ENCODE assay signal across 8 cellular contexts in the genomic region with DNA sequence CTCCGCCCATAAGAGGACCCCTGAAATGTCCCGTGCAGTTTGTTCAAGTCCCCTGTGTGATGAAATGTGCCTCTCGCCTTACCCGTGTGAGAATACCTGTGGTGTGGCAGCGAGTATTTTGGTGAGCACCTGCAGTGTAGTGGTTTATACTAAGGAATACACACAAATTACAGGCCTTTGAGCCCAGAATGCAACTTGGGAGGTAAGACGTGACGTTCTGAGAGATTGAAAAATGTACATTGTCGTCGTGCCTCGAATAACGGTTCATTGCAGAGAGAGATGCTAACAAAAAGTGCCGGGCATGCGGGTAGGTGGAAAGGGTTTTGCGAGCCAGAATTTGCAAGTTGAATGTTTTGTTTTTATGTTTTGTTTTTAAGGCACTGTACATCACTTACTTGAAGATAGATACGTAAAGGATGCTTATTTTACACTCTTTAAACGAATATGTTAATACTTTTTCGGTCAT. TPM values are rescaled to one million over a fixed set of nuclear protein-coding genes. Genes with fewer than 3 reads are reported as not detected.
DNase-seq lines count a peak whose midpoint lies in the region; ATAC-seq and TF ChIP-seq lines count a peak whose summit lies in the region.

No MANE protein-coding gene starts in this region.

- intact Hi-C loops in psoas muscle (cut with DNase I): no loop called here

- TF ChIP-seq CTCF in H9 (conservative IDR thresholded peaks at IDR 0.05) (no peak), OCI-LY1 (IDR thresholded peaks at IDR 0.05; ENCODE audit: low read length) (no peak), epithelial cell of esophagus (IDR thresholded peaks at IDR 0.05; ENCODE audit: insufficient read depth, low read depth, low read length, missing control alignments) (no peak), psoas muscle (IDR thresholded peaks at IDR 0.05) (no peak)

- H3K23ac ChIP-seq in H9 (ENCODE audit: insufficient read length, low read depth, low read length): no peak overlapping the region

- H4K20me1 ChIP-seq in H9 (ENCODE audit: control insufficient read depth, insufficient read depth, insufficient read length) (no peaks in the 10 kb centered on the region), OCI-LY1 (ENCODE audit: insufficient read depth, low read length) (no peaks in the 10 kb centered on the region)

- H4K91ac ChIP-seq in H9 (ENCODE audit: insufficient read length, low read depth, low read length): no peak overlapping the region

- H2AK5ac ChIP-seq in H9 (ENCODE audit: insufficient read length, low read length): no peak overlapping the region

- no peak for DNase-seq in H9
- DNase-seq in epithelial cell of esophagus (ENCODE audit: low read depth): no peak
- DNase-seq in psoas muscle: no peak
- DNase-seq in NCI-H526 treated with DMSO at 0.1 percent for 48 hours (lab: John Stamatoyannopoulos, UW): no peak

- ATAC-seq in GM18499 (IDR thresholded peaks at IDR 0.05; ENCODE audit: insufficient read depth, unreplicated experiment): peak; percentile 12
- no peak for ATAC-seq in psoas muscle
- no peak for ATAC-seq in HG03108 (IDR thresholded peaks at IDR 0.05; ENCODE audit: unreplicated experiment)
- ATAC-seq in HG02970 (IDR thresholded peaks at IDR 0.05; ENCODE audit: low FRiP score, unreplicated experiment): no peak

- no peaks in the 10 kb centered on the region for H3K4me1 ChIP-seq in H9 (ENCODE audit: insufficient read depth, low read length)
- H3K4me1 ChIP-seq in OCI-LY1 (ENCODE audit: insufficient read depth, low read length, severe bottlenecking): peaks cover 36% of the 10 kb centered on the region
- H3K4me1 ChIP-seq in psoas muscle: no peaks in the 10 kb centered on the region

- H3F3A ChIP-seq in OCI-LY1 (ENCODE audit: insufficient read depth, low read length): no peaks in the 10 kb centered on the region; the same call in 1 of the 2 replicates

- H3K4me2 ChIP-seq in H9 (ENCODE audit: insufficient read depth, insufficient read length, low read length) (peak overlapping the region; percentile 100), OCI-LY1 (ENCODE audit: low read length) (peak overlapping the region; percentile 77)

- H2AFZ ChIP-seq in H9 (ENCODE audit: low read length): peak overlapping the region; percentile 17
- peak overlapping the region; percentile 50; the same call in 1 of the 2 replicates for H2AFZ ChIP-seq in OCI-LY1 (ENCODE audit: low read length)

- H3K56ac ChIP-seq in H9 (ENCODE audit: insufficient read length, low read depth, low read length): no peak overlapping the region

- H3K4me3 ChIP-seq in OCI-LY1 (ENCODE audit: low read depth, low read length, poor library complexity, severe bottlenecking): peak overlapping the region; percentile 86
- H3K4me3 ChIP-seq in epithelial cell of esophagus (ENCODE audit: low read length): peak overlapping the region; percentile 87
- peak overlapping the region; percentile 86 for H3K4me3 ChIP-seq in psoas muscle

- no peak overlapping the region for H3T11ph ChIP-seq in H9 (ENCODE audit: low read length)

- H3K27me3 ChIP-seq in H9 (ENCODE audit: insufficient read depth, low read length) (no peaks in the 10 kb centered on the region), OCI-LY1 (ENCODE audit: insufficient read depth, low read length) (no peaks in the 10 kb centered on the region), psoas muscle (ENCODE audit: insufficient read depth in 3 of 3, low read length in 2 of 3) (peaks cover 0 to 6% (median 0%) of the 10 kb centered on the region in 3 donors)

- H2BK12ac ChIP-seq in H9 (ENCODE audit: insufficient read length, low read depth, low read length): no peak overlapping the region

- H3K79me1 ChIP-seq in H9 (ENCODE audit: insufficient read depth, low read depth, low read length, poor library complexity, severe bottlenecking): no peaks in the 10 kb centered on the region

- peaks cover 9 to 27% (median 26%) of the 10 kb centered on the region in 3 experiments; a peak in 6 of 7 replicates for H3K36me3 Mint-ChIP-seq in H9 (ENCODE audit: insufficient read depth in 1 of 3, low read depth in 3 of 3)

- H2BK5ac ChIP-seq in H9 (ENCODE audit: insufficient read length, low read length): no peak overlapping the region

- H3K9me3 ChIP-seq in H9 (ENCODE audit: control insufficient read depth, low read depth, low read length): no peaks in the 10 kb centered on the region
- H3K9me3 ChIP-seq in OCI-LY1 (ENCODE audit: low read length): no peaks in the 10 kb centered on the region
- no peaks in the 10 kb centered on the region for H3K9me3 ChIP-seq in psoas muscle

- H3K9me2 ChIP-seq in OCI-LY1 (ENCODE audit: low read depth, low read length): no peaks in the 10 kb centered on the region

- H3K9ac ChIP-seq in H9 (ENCODE audit: extremely low read depth, insufficient read length, low read length): peak overlapping the region; percentile 82
- H3K9ac ChIP-seq in OCI-LY1 (ENCODE audit: low read length): peak overlapping the region; percentile 96

- H3K36me3 ChIP-seq in OCI-LY1 (ENCODE audit: insufficient read depth, low read length): peaks cover 30% of the 10 kb centered on the region
- H3K36me3 ChIP-seq in psoas muscle (ENCODE audit: insufficient read depth in 1 of 2, low read depth in 1 of 2): no peaks in the 10 kb centered on the region

- H3K9me3 Mint-ChIP-seq in H9: no peaks in the 10 kb centered on the region

- no peak overlapping the region for H2BK15ac ChIP-seq in H9 (ENCODE audit: low read depth, low read length)

- peak overlapping the region; percentile 23 to 99 (median 53); a peak in 5 of 7 replicates for H3K27ac Mint-ChIP-seq in H9

- H3K4me1 Mint-ChIP-seq in H9: peaks cover 24 to 36% of the 10 kb centered on the region in 2 experiments

- H4K8ac ChIP-seq in H9 (replicated peaks; ENCODE audit: insufficient read length, low read depth, low read length): no peak overlapping the region

- no CpG with 5 or more reads among the region's 17 CpGs for WGBS in H9 (ENCODE audit: extremely low coverage, insufficient read length, low lambda C conversion rate)
- WGBS in psoas muscle, 3 donors: 13% methylated on average over 17 of the region's 17 CpGs

- H2BK120ac ChIP-seq in H9 (ENCODE audit: low read depth, low read length, poor library complexity, severe bottlenecking): no peak overlapping the region

- peak overlapping the region; percentile 38 for H3K14ac ChIP-seq in H9 (ENCODE audit: insufficient read depth, low read length)

- no peak overlapping the region for H2BK20ac ChIP-seq in H9 (ENCODE audit: low read depth, low read length, poor library complexity, severe bottlenecking)

- H3K79me2 ChIP-seq in H9 (ENCODE audit: insufficient read depth, low read length): peaks cover 2% of the 10 kb centered on the region; the same call in 1 of the 2 replicates
- H3K79me2 ChIP-seq in OCI-LY1 (ENCODE audit: insufficient read depth, low read length): peaks cover 41% of the 10 kb centered on the region

- H3K18ac ChIP-seq in H9 (ENCODE audit: insufficient read length, low read depth, low read length): no peak overlapping the region

- peak overlapping the region; percentile 78 to 89 for H3K4me3 Mint-ChIP-seq in H9

- H3K27me3 Mint-ChIP-seq in H9 (ENCODE audit: low read depth): no peaks in the 10 kb centered on the region

- H3K27ac ChIP-seq in H9 (ENCODE audit: insufficient read length, low read depth, low read length) (no peak overlapping the region), OCI-LY1 (ENCODE audit: low read depth, low read length, poor library complexity, severe bottlenecking) (peak overlapping the region; percentile 89), psoas muscle (peak overlapping the region; percentile 85)

- no peak overlapping the region for H4K5ac ChIP-seq in H9 (ENCODE audit: insufficient read length, low read depth, low read length)

- H3K4ac ChIP-seq in H9 (ENCODE audit: low read depth, low read length): no peak overlapping the region

- H3K23me2 ChIP-seq in H9 (ENCODE audit: insufficient read length, low read depth, low read length, poor library complexity, severe bottlenecking): peaks cover 4% of the 10 kb centered on the region

RNA-seq across cellular contexts. Expression of gene RBBP8, which starts 0.9 kb away (rescaled TPM):
- total RNA-seq in H9 (2021): 65.2 and 72.5 TPM in 2 replicates
- 1 to 10 TPM; 2.0 to 4.8 (median 2.6) TPM for total RNA-seq in psoas muscle
- 1 to 10 TPM; 2.6 to 6.6 (median 2.8) TPM for polyA plus RNA-seq in psoas muscle

Comparison
In these comparisons a context has a peak if more than half of its experiments do, and no peak if none do; other contexts are left out.
1. RNA of gene RBBP8, which starts 0.9 kb away (total RNA-seq): 65.2 to 72.5 TPM in H9; 2.0 to 4.8 TPM in psoas muscle; every median in the first group is over 10 times any median in the second.
2. Peak in every context shown above with its lines, with median percentiles within 50 percentile points of each other: H3K4me3 ChIP-seq.